In genomic region chr2:230408244-230408842, GRCh38 we compare ENCODE assay signal across 10 cellular contexts. TPM values are rescaled to one million over a fixed set of nuclear protein-coding genes. Genes with fewer than 3 reads are reported as not detected.
DNase-seq lines count a peak whose midpoint lies in the region; ATAC-seq and TF ChIP-seq lines count a peak whose summit lies in the region.
"Had no signal": no experiment of that assay in that cellular context is flagged by ENCODE, and none has a peak within 500 bp of the region (broad histone marks: within the 10 kb centered on the region; RNA-seq: fewer than 3 reads in every experiment).

No MANE protein-coding gene starts in this region.

- TF ChIP-seq CTCF in activated B cell treated with CpG ODN at 0.5 μM for 24 hours (IDR thresholded peaks at IDR 0.05) (no peak), heart left ventricle (IDR thresholded peaks at IDR 0.05) (no peak)

- TF ChIP-seq POLR2A in heart left ventricle (IDR thresholded peaks at IDR 0.05): no peak

- H3K9me3 Mint-ChIP-seq in activated B cell treated with CpG ODN at 0.5 μM for 24 hours: no peaks in the 10 kb centered on the region
- H3K9me3 Mint-ChIP-seq: activated naive CD4-positive, alpha-beta T cell treated with anti-CD3 and anti-CD28 coated beads, Interleukin-2, amount 50 U/mL, for 72 hours had no signal

- POLR2A ChIA-PET in activated B cell treated with CpG ODN at 0.5 μM for 24 hours (lab: Charles Lee): interaction anchor here (0.5 to 0.8 kb wide), 3 partner anchors 81 to 458 kb away, joined by 3 to 7 read pairs (median 5); partner anchors contain the start of gene SP140L

- 44 to 53% (median 49%) methylated on average over 3 of the region's 3 CpGs for WGBS in heart left ventricle, 4 donors

- peaks cover 47% of the 10 kb centered on the region for H3K36me3 Mint-ChIP-seq in activated B cell treated with CpG ODN at 0.5 μM for 24 hours (ENCODE audit: low read depth)

- H3K4me1 Mint-ChIP-seq in activated B cell treated with CpG ODN at 0.5 μM for 24 hours: peaks cover 45% of the 10 kb centered on the region

- H3K4me3 ChIP-seq in heart left ventricle: no peak overlapping the region
- H3K4me3 ChIP-seq in skeletal muscle tissue (ENCODE audit: low read length in 3 of 3): no peak overlapping the region

- H3K4me3 Mint-ChIP-seq in activated B cell treated with CpG ODN at 0.5 μM for 24 hours: no peak overlapping the region

- peaks cover 0 to 10% (median 5%) of the 10 kb centered on the region in 9 donors for H3K36me3 ChIP-seq in heart left ventricle
- no peaks in the 10 kb centered on the region for H3K36me3 ChIP-seq in skeletal muscle tissue (ENCODE audit: control insufficient read depth in 3 of 3, insufficient read depth in 3 of 3, low read length in 3 of 3)

- intact Hi-C loops in activated B cell treated with CpG ODN at 0.5 μM for 24 hours (cut with micrococcal nuclease): no loop called here
- intact Hi-C loops in heart left ventricle (cut with DNase I): loop anchor here in 1 of 10 donors (10.0 kb wide), 1 partner anchor 184 kb away; the partner anchor contains the start of gene SP140

- ATAC-seq in activated B cell treated with CpG ODN at 0.5 μM for 24 hours (ENCODE audit: low read depth) (no peak), heart left ventricle (peak in 2 of 4 donors; percentile 48 to 58), GM19397 (IDR thresholded peaks at IDR 0.05; ENCODE audit: unreplicated experiment) (no peak), GM21529 (IDR thresholded peaks at IDR 0.05; ENCODE audit: unreplicated experiment) (no peak)
- ATAC-seq: activated naive CD4-positive, alpha-beta T cell treated with anti-CD3 and anti-CD28 coated beads, Interleukin-2, amount 50 U/mL, for 72 hours had no signal

- H3K9me3 ChIP-seq in heart left ventricle (peaks cover 0 to 6% (median 0%) of the 10 kb centered on the region in 12 donors), skeletal muscle tissue (ENCODE audit: control insufficient read depth in 3 of 3, low read length in 3 of 3) (no peaks in the 10 kb centered on the region)

- H3K27me3 ChIP-seq in heart left ventricle: no peaks in the 10 kb centered on the region
- no peaks in the 10 kb centered on the region for H3K27me3 ChIP-seq in skeletal muscle tissue (ENCODE audit: control insufficient read depth in 3 of 3, insufficient read depth in 3 of 3, low read length in 3 of 3)

- no peaks in the 10 kb centered on the region for H3K27me3 Mint-ChIP-seq in activated B cell treated with CpG ODN at 0.5 μM for 24 hours

- H3K4me1 ChIP-seq in heart left ventricle (peaks cover 0 to 54% (median 31%) of the 10 kb centered on the region in 12 donors), skeletal muscle tissue (ENCODE audit: control insufficient read depth in 3 of 3, insufficient read depth in 3 of 3, low read length in 3 of 3) (peaks cover 19 to 32% (median 26%) of the 10 kb centered on the region in 3 donors)

- no peak overlapping the region for H3K9ac ChIP-seq in skeletal muscle tissue (ENCODE audit: low read depth in 1 of 3, low read length in 3 of 3)

- DNase-seq in GM04503 (ENCODE audit: low read depth) (peak; percentile 71), activated B cell treated with CpG ODN at 0.5 μM for 24 hours (no peak), heart left ventricle (peak in 3 of 5 donors; percentile 35 to 73 (median 47)), NCI-H1092 (lab: John Stamatoyannopoulos, UW) (no peak)
- no peak for DNase-seq in activated CD8-positive, alpha-beta memory T cell treated with anti-CD3 and anti-CD28 coated beads, Interleukin-2, amount 50 U/mL, for 48 hours

- H3K27ac ChIP-seq in heart left ventricle (peak overlapping the region in 9 of 12 donors; percentile 36 to 74 (median 45)), skeletal muscle tissue (ENCODE audit: low read depth, low read length) (peak overlapping the region; percentile 68)
- H3K27ac ChIP-seq: HL-60 had no signal

- CTCF ChIA-PET in activated B cell treated with CpG ODN at 0.5 μM for 24 hours (lab: Charles Lee): no interaction called here

- peak overlapping the region; percentile 59 for H3K27ac Mint-ChIP-seq in activated B cell treated with CpG ODN at 0.5 μM for 24 hours

RNA-seq across cellular contexts. Expression of gene SP100, which starts 7.7 kb away (rescaled TPM):
- total RNA-seq in activated B cell treated with CpG ODN at 0.5 μM for 24 hours: 369 and 433 TPM in 2 replicates
- 100 to 1,000 TPM in 2 of 9 donors, 10 to 100 TPM in 7; 52.2 to 133 (median 67.6) TPM for total RNA-seq in heart left ventricle
- polyA plus RNA-seq in heart left ventricle: 10 to 100 TPM; 32.6 to 48.8 TPM
- 24.0 TPM for total RNA-seq in skeletal muscle tissue

Comparison
In these comparisons a context has a peak if more than half of its experiments do, and no peak if none do; other contexts are left out.
1. DNase-seq: peak in GM04503 (single experiment) and heart left ventricle (3 of 5); none in activated B cell treated with CpG ODN at 0.5 μM for 24 hours (single experiment), NCI-H1092 (single experiment) and activated CD8-positive, alpha-beta memory T cell treated with anti-CD3 and anti-CD28 coated beads, Interleukin-2, amount 50 U/mL, for 48 hours (single experiment).